24 cellular contexts compared by ENCODE assay signal in genomic region chr15:76174654-76175053, GRCh38.
DNase-seq lines count a peak whose midpoint lies in the region; ATAC-seq, FAIRE-seq and TF ChIP-seq lines count a peak whose summit lies in the region.
"Had no signal": no experiment of that assay in that cellular context is flagged by ENCODE, and none has a peak within 500 bp of the region (broad histone marks: within the 10 kb centered on the region; RNA-seq: fewer than 3 reads in every experiment).

No MANE protein-coding gene starts in this region.

- no peaks in the 10 kb centered on the region for H3K79me2 ChIP-seq in K562 (ENCODE audit: control insufficient read depth, insufficient read depth, low read length)

- no peaks in the 10 kb centered on the region for H3K4me1 ChIP-seq in HEK293 (ENCODE audit: control insufficient read depth, insufficient read depth, low read length)
- H3K4me1 ChIP-seq in K562 (replicated peaks in 1 of 2; ENCODE audit: control insufficient read depth in 2 of 2, insufficient read depth in 2 of 2, low read length in 2 of 2), result peaks cover 0 to 9% of the 10 kb centered on the region in 2 experiments; a peak in 2 of 5 replicates
- peaks cover 47 to 53% of the 10 kb centered on the region in 2 donors for H3K4me1 ChIP-seq in gastrocnemius medialis
- H3K4me1 ChIP-seq: Caco-2 had no signal

- TF ChIP-seq RAD21 in K562 (CRISPR knock-in tag; conservative IDR thresholded peaks at IDR 0.05 in 1 of 2, IDR thresholded peaks at IDR 0.05 in 1 of 2), result no peak

- H2AFZ ChIP-seq in K562 (ENCODE audit: low read depth, low read length), result no peak overlapping the region

- DNase-seq in K562 (ENCODE audit: extremely low read depth in 1 of 4, low spot score in 3 of 4) (peak in 1 of 4 experiments; percentile 24), gastrocnemius medialis (no peak), HuH-7.5 (ENCODE audit: low spot score) (no peak)
- DNase-seq: AML-193; Caco-2; Calu3; CD4-positive, alpha-beta T cell; CD8-positive, alpha-beta T cell; DMS79 treated with DMSO at 0.1 percent for 48 hours; GF-D8 had no signal

- H3K9me3 ChIP-seq in HEK293 (ENCODE audit: control insufficient read depth, insufficient read depth, low read depth, low read length) (no peaks in the 10 kb centered on the region), K562 (replicated peaks; ENCODE audit: control insufficient read depth, insufficient read depth, low read depth, low read length) (no peaks in the 10 kb centered on the region), gastrocnemius medialis (no peaks in the 10 kb centered on the region)
- H3K9me3 ChIP-seq: A549, Caco-2 had no signal

- H3K9ac ChIP-seq in K562 (ENCODE audit: insufficient read depth in 1 of 2, low read depth in 2 of 2, low read length in 2 of 2), result no peak overlapping the region
- H3K9ac ChIP-seq: BLaER1 treated with 17β-estradiol and CSF1 and Interleukin-3, amounts not matched to agents 10 nM and 100 nM had no signal

- in situ Hi-C loops in K562 (cut with MboI), result no loop called here
- in situ Hi-C loops in gastrocnemius medialis (cut with MboI; ENCODE audit: low sequenced_read_pairs in 4 of 4), result loop anchor here in 1 of 4 donors (25.0 kb wide), 1 partner anchor 163 kb away; the partner anchor contains the start of gene ISL2

- intact Hi-C loops in K562 (cut with micrococcal nuclease) (no loop called here), gastrocnemius medialis (cut with DNase I; ENCODE audit: low total_unique reads) (no loop called here)

- CTCF ChIA-PET in HEK293 (lab: Yijun Ruan, JAX) (interaction anchor here (1.0 kb wide), 1 partner anchor 26 kb away, joined by 3 read pairs; no protein-coding TSS in a partner anchor), K562 (lab: Yijun Ruan, JAX; ENCODE audit: low intra/inter-chr PET ratio) (no interaction called here)

- no peak overlapping the region for H3K4me2 ChIP-seq in K562 (ENCODE audit: insufficient read depth, low read length)
- H3K4me2 ChIP-seq: A549; BLaER1 treated with 17β-estradiol and CSF1 and Interleukin-3, amounts not matched to agents 10 nM and 100 nM had no signal

- TF ChIP-seq CTCF in GM12873 (IDR thresholded peaks at IDR 0.05; ENCODE audit: insufficient read depth, low read depth, low read length, missing control alignments), result peak; percentile 1
- TF ChIP-seq CTCF in HEK293 (tag by site-specific recombination; IDR thresholded peaks at IDR 0.05), result no peak
- TF ChIP-seq CTCF in K562 (IDR thresholded peaks at IDR 0.05 in 2 of 3, conservative IDR thresholded peaks at IDR 0.05 in 1 of 3; ENCODE audit: insufficient read depth in 2 of 3, low read depth in 1 of 3, low read length in 3 of 3), result no peak
- no peak for TF ChIP-seq CTCF in gastrocnemius medialis (IDR thresholded peaks at IDR 0.05 in 4 of 5, conservative IDR thresholded peaks at IDR 0.05 in 1 of 5)

- H3K27ac ChIP-seq in HEK293 (ENCODE audit: extremely low read depth, low read depth, low read length) (no peak overlapping the region), K562 (ENCODE audit: extremely low read depth, low read depth, low read length) (no peak overlapping the region), gastrocnemius medialis (peak overlapping the region; percentile 93 to 98 (median 96))
- H3K27ac ChIP-seq: 22Rv1; A549; BLaER1 treated with 17β-estradiol and CSF1 and Interleukin-3, amounts not matched to agents 10 nM and 100 nM; C4-2B had no signal

- H3K4me3 ChIP-seq in HEK293 (ENCODE audit: low read depth, low read length) (no peak overlapping the region), K562 (no peak overlapping the region), gastrocnemius medialis (no peak overlapping the region)
- H3K4me3 ChIP-seq: A549; BLaER1 treated with 17β-estradiol and CSF1 and Interleukin-3, amounts not matched to agents 10 nM and 100 nM; GM12878 had no signal

- no peak for ATAC-seq in K562
- no peak for ATAC-seq in gastrocnemius medialis
- ATAC-seq in GM21723 (IDR thresholded peaks at IDR 0.05; ENCODE audit: unreplicated experiment), result no peak
- no peak for ATAC-seq in SK-N-SH treated with all-trans-retinoic acid at 6 μM for 48 hours
- ATAC-seq: A549; CD8-positive, alpha-beta T cell; GM12878 had no signal

- H4K20me1 ChIP-seq in K562 (replicated peaks; ENCODE audit: control insufficient read depth, insufficient read depth, low read length), result 0 out of 2 replicates have a peak, but pooled peaks cover 3% of the 10 kb centered on the region
- H4K20me1 ChIP-seq: BLaER1 treated with 17β-estradiol and CSF1 and Interleukin-3, amounts not matched to agents 10 nM and 100 nM had no signal

- H3K36me3 ChIP-seq in HEK293 (ENCODE audit: control insufficient read depth in 2 of 2, insufficient read depth in 1 of 2, low read length in 2 of 2) (no peaks in the 10 kb centered on the region), K562 (ENCODE audit: control insufficient read depth, insufficient read depth, low read length) (no peaks in the 10 kb centered on the region), gastrocnemius medialis (no peaks in the 10 kb centered on the region)
- H3K36me3 ChIP-seq: BLaER1 treated with 17β-estradiol and CSF1 and Interleukin-3, amounts not matched to agents 10 nM and 100 nM had no signal

- POLR2A ChIA-PET in HEK293 (lab: Yijun Ruan, JAX), result no interaction called here
- POLR2A ChIA-PET in K562 (lab: Yijun Ruan, JAX), result interaction anchor here (1.1 kb wide), 1 partner anchor 8 kb away, joined by 3 read pairs; no protein-coding TSS in a partner anchor

- no peak for TF ChIP-seq EP300 in K562 (IDR thresholded peaks at IDR 0.05; ENCODE audit: low read length)

- BruUV-seq in K562 (replicated peaks; lab: Mats Ljungman, UMichigan), result no TSS peak

- H3K9me1 ChIP-seq in K562 (ENCODE audit: control insufficient read depth, insufficient read depth, low read length), result no peaks in the 10 kb centered on the region

- FAIRE-seq in K562 (lab: Jason Lieb, UNC), result no peak
- FAIRE-seq: A549, D721Med, G401.6, GM12878, GM12892, GM18507, GM19239 had no signal

- 9% methylated on average over 5 of the region's 5 CpGs for whole genome bisulfite sequencing in K562 (ENCODE audit: insufficient coverage, low coverage, missing lambda C conversion rate)

- peaks cover 47 to 81% of the 10 kb centered on the region in 2 experiments for H3K27me3 ChIP-seq in K562 (ENCODE audit: control insufficient read depth in 2 of 2, insufficient read depth in 2 of 2, low read length in 2 of 2)
- H3K27me3 ChIP-seq in gastrocnemius medialis, result no peaks in the 10 kb centered on the region
- H3K27me3 ChIP-seq: BLaER1 treated with 17β-estradiol and CSF1 and Interleukin-3, amounts not matched to agents 10 nM and 100 nM had no signal

- no peak for TF ChIP-seq POLR2A in K562 (conservative IDR thresholded peaks at IDR 0.05)
- TF ChIP-seq POLR2A in gastrocnemius medialis (IDR thresholded peaks at IDR 0.05), result no peak

TF ChIP-seq in HEK293, 187 proteins besides CTCF, POLR2A, EP300 and RAD21 (continues in another document):
- TF ChIP-seq ZNF146 (tag by site-specific recombination; IDR thresholded peaks at IDR 0.05) (peak; percentile 92), ZNF211 (tag by site-specific recombination; IDR thresholded peaks at IDR 0.05; ENCODE audit: low read depth) (no peak), ZSCAN5A (tag by site-specific recombination; IDR thresholded peaks at IDR 0.05) (no peak), ZNF623 (tag by site-specific recombination; IDR thresholded peaks at IDR 0.05) (no peak), ZNF707 (tag by site-specific recombination; IDR thresholded peaks at IDR 0.05) (no peak)

TF ChIP-seq in K562, 482 proteins besides CTCF, POLR2A, EP300 and RAD21 (continues in another document):
- peak; percentile 97 for TF ChIP-seq ZNF146 (CRISPR knock-in tag; IDR thresholded peaks at IDR 0.05; ENCODE audit: unreplicated experiment)
- TF ChIP-seq RBM25 (IDR thresholded peaks at IDR 0.05; ENCODE audit: low read depth, low read length, severe bottlenecking), result peak; percentile 28
- no peak for TF ChIP-seq CC2D1A (IDR thresholded peaks at IDR 0.05)
- TF ChIP-seq PHF21A (IDR thresholded peaks at IDR 0.05; ENCODE audit: borderline replicate concordance, low read depth), result no peak
- TF ChIP-seq THRA (IDR thresholded peaks at IDR 0.05), result no peak

TF ChIP-seq in SK-N-SH treated with all-trans-retinoic acid at 6 μM for 48 hours, 23 proteins besides CTCF, POLR2A, EP300 and RAD21:
- TF ChIP-seq ZNF70 (CRISPR knock-in tag; IDR thresholded peaks at IDR 0.05) (no peak), ARNTL (CRISPR knock-in tag; IDR thresholded peaks at IDR 0.05; ENCODE audit: borderline replicate concordance, low read depth) (no peak), ZFP3 (CRISPR knock-in tag; IDR thresholded peaks at IDR 0.05) (no peak), ZNF8 (CRISPR knock-in tag; IDR thresholded peaks at IDR 0.05) (no peak), PATZ1 (CRISPR knock-in tag; IDR thresholded peaks at IDR 0.05; ENCODE audit: borderline replicate concordance) (no peak), BACH2 (CRISPR knock-in tag; IDR thresholded peaks at IDR 0.05; ENCODE audit: borderline replicate concordance) (no peak), SNAI2 (CRISPR knock-in tag; IDR thresholded peaks at IDR 0.05) (no peak), CSDC2 (CRISPR knock-in tag; IDR thresholded peaks at IDR 0.05) (no peak), GLIS3 (CRISPR knock-in tag; IDR thresholded peaks at IDR 0.05) (no peak)

Comparison
In these comparisons a context has a peak if more than half of its experiments do, and no peak if none do; other contexts are left out.
1. H3K27ac ChIP-seq: peak in gastrocnemius medialis (4 of 4); none in HEK293 (single experiment) and K562 (single experiment).